In the genomic region with DNA sequence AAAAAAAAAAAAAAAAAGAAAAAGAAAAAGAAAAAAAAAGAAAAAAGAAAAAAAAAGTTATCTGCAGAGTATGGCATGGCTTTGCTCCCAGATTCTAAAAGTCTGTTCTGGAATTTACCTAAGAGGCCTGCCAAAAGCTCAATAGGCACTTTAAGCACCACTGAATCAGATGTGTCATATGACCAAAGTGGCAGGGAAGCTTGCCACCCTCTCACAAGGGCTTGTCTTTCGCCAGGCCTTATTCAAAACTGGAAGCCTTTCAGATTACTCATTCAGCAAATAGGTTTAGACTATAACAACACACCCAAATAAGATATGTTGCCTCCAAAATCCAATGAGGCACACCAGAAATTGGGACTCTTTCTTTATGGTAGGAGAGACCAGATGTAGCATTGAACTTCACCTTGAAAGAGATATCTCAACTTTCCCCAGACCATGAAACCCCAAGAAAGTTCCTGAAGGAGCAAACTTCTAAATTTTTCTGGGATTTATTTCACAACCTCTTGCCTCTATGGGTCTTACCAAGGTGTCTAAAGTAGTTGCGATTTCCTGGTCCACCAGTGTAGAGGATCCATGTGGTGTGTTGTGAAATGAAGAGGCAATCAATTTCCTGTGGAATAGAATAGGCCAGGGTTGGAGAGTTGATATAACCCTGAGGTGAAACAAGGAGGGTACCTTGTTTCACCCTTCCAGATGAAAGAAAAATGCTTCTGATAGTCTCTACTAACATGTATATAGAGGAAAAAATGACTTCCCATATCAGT, we compare ENCODE assay signal across 12 cellular contexts.
DNase-seq lines count a peak whose midpoint lies in the region; ATAC-seq and TF ChIP-seq lines count a peak whose summit lies in the region.
"Had no signal": no experiment of that assay in that cellular context is flagged by ENCODE, and none has a peak within 500 bp of the region (broad histone marks: within the 10 kb centered on the region; RNA-seq: fewer than 3 reads in every experiment).

No MANE protein-coding gene starts in this region.

- H3K4me1 ChIP-seq in ACC112 (ENCODE audit: control insufficient read depth, insufficient read depth, low read length, unreplicated experiment) = peaks cover 19% of the 10 kb centered on the region
- H3K4me1 ChIP-seq in RWPE2 (ENCODE audit: insufficient read depth, poor library complexity, severe bottlenecking) = peaks cover 14% of the 10 kb centered on the region

- H3K27me3 ChIP-seq in ACC112 (ENCODE audit: insufficient read depth, low read length) = 0 out of 2 replicates have a peak, but pooled peaks cover 8% of the 10 kb centered on the region
- H3K27me3 ChIP-seq in RWPE2 (ENCODE audit: insufficient read depth, poor library complexity, severe bottlenecking) = no peaks in the 10 kb centered on the region

- peak; percentile 91 for ATAC-seq in RWPE2 (ENCODE audit: low read depth)
- no peak for ATAC-seq in GM21423 (IDR thresholded peaks at IDR 0.05; ENCODE audit: unreplicated experiment)
- no peak for ATAC-seq in GM18519 (IDR thresholded peaks at IDR 0.05; ENCODE audit: low FRiP score, unreplicated experiment)

- no peak overlapping the region for H2AFZ ChIP-seq in ACC112 (ENCODE audit: low read length, unreplicated experiment)

- TF ChIP-seq CTCF in RWPE2 (IDR thresholded peaks at IDR 0.05; ENCODE audit: poor library complexity, severe bottlenecking) = no peak

- H3K4me3 ChIP-seq in ACC112 (ENCODE audit: low read depth, low read length) (no peak overlapping the region), RWPE2 (ENCODE audit: severe bottlenecking) (no peak overlapping the region)

- no peaks in the 10 kb centered on the region for H3K9me3 ChIP-seq in RWPE2 (ENCODE audit: severe bottlenecking)

- H3K36me3 ChIP-seq in ACC112 (ENCODE audit: insufficient read depth, low read length) = no peaks in the 10 kb centered on the region
- H3K36me3 ChIP-seq in RWPE2 (ENCODE audit: low read depth) = no peaks in the 10 kb centered on the region

- no peaks in the 10 kb centered on the region for H3K79me2 ChIP-seq in ACC112 (ENCODE audit: control insufficient read depth, insufficient read depth, low read length, unreplicated experiment)

- DNase-seq in RWPE2 (ENCODE audit: low spot score) = no peak
- peak; percentile 22 for DNase-seq in fibroblast of peridontal ligament (ENCODE audit: extremely low read depth)
- DNase-seq in occipital lobe (lab: John Stamatoyannopoulos, UW) = peak; percentile 8
- no peak for DNase-seq in T-helper 1 cell
- no peak for DNase-seq in NCI-H1436 treated with DMSO at 0.1 percent for 48 hours (lab: John Stamatoyannopoulos, UW)
- DNase-seq: NCI-H187, NCI-H82, trophoblast cell had no signal

- 0 out of 2 replicates have a peak overlapping the region, but pooled peaks have one; percentile 30 for H3K27ac ChIP-seq in ACC112 (ENCODE audit: low read depth, low read length)
- H3K27ac ChIP-seq in RWPE2 (ENCODE audit: poor library complexity, severe bottlenecking) = no peak overlapping the region
- H3K27ac ChIP-seq: KMS-11 had no signal

Comparison
In these comparisons a context has a peak if more than half of its experiments do, and no peak if none do; other contexts are left out.
1. DNase-seq: peak in fibroblast of peridontal ligament (single experiment) and occipital lobe (single experiment); none in RWPE2 (single experiment), T-helper 1 cell (0 of 5) and NCI-H1436 treated with DMSO at 0.1 percent for 48 hours (single experiment).